1 cellular context compared by ENCODE assay signal in genomic region chr11:846496-847098, GRCh38.
TF ChIP-seq lines count a peak whose summit lies in the region.

No MANE protein-coding gene starts in this region.

TF ChIP-seq in IMR-90, 13 proteins besides CTCF, POLR2A, EP300 and RAD21:
- TF ChIP-seq FOS (IDR thresholded peaks at IDR 0.05; ENCODE audit: low read depth, low read length) (no peak), RCOR1 (IDR thresholded peaks at IDR 0.05; ENCODE audit: insufficient replicate concordance, low read length) (no peak), ELK1 (IDR thresholded peaks at IDR 0.05; ENCODE audit: borderline replicate concordance, low read depth, low read length) (no peak), NFE2L2 (IDR thresholded peaks at IDR 0.05; ENCODE audit: low read depth, low read length) (no peak), MAFK (IDR thresholded peaks at IDR 0.05; ENCODE audit: low read depth, low read length) (no peak), USF2 (IDR thresholded peaks at IDR 0.05; ENCODE audit: low read depth, low read length) (no peak), CEBPB (IDR thresholded peaks at IDR 0.05; ENCODE audit: low read depth, low read length) (no peak), CHD1 (IDR thresholded peaks at IDR 0.05; ENCODE audit: low read depth, low read length) (no peak), MXI1 (IDR thresholded peaks at IDR 0.05; ENCODE audit: borderline replicate concordance, low read depth, low read length) (no peak), MAZ (IDR thresholded peaks at IDR 0.05; ENCODE audit: borderline replicate concordance, low read depth, low read length) (no peak), SMC3 (IDR thresholded peaks at IDR 0.05; ENCODE audit: low read depth, low read length) (no peak), BHLHE40 (IDR thresholded peaks at IDR 0.05; ENCODE audit: low read depth, low read length) (no peak), RFX5 (IDR thresholded peaks at IDR 0.05; ENCODE audit: low read depth, low read length) (no peak)
